16 cellular contexts compared by ENCODE assay signal in the genomic region with DNA sequence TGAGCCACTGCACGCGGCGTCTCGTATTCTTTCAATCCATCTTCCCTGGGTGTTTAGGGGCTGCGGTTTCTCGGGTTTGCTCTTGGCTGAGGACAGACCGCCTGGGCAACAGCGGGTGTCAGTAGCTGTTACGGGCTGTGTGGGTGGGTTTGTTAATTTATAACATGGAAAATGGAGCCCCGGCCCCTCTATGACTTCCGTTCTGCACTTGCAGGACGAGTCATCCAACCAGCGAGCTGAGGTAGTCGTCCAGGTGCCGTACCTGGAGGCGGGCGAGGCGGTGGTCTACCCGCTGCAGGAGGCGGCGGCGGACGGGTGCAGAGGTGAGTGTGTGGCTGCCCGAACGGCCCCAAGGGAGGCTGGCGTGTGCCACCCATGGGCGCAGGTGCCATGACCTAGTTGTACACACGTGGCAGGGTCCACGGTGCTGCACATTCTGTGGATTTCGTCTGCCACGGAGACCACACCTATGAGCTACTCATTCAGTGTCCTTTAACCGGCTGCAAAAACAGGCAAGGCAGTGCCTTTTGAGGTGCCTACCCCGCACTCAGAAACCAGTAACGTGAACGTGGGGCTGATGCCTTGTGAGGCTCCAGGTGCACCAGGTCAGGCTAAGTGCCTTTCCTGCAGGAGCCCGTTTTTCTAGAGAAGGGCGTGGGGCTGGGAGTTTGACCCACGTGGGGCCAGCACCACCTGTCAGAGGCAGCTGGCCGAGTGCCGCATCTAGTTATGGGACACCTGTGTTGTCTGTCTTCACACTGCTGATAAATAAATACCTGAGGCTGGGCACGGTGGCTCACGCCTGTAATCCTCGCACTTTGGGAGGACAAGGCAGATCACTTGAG. TPM values are rescaled to one million over a fixed set of nuclear protein-coding genes. Genes with fewer than 3 reads are reported as not detected.
DNase-seq lines count a peak whose midpoint lies in the region; ATAC-seq and TF ChIP-seq lines count a peak whose summit lies in the region.
"Had no signal": no experiment of that assay in that cellular context is flagged by ENCODE, and none has a peak within 500 bp of the region (broad histone marks: within the 10 kb centered on the region; RNA-seq: fewer than 3 reads in every experiment).

No MANE protein-coding gene starts in this region.

- H3K4me3 ChIP-seq in GM06990 (replicated peaks; ENCODE audit: low read depth, low read length) (no peak overlapping the region), tibial nerve (no peak overlapping the region)
- H3K4me3 ChIP-seq: adrenal gland, SJCRH30, spleen had no signal

- peaks cover 0 to 54% (median 17%) of the 10 kb centered on the region in 4 donors for H3K4me1 ChIP-seq in tibial nerve

- H3K27ac ChIP-seq in substantia nigra (ENCODE audit: low read depth, low read length, poor library complexity, severe bottlenecking) (no peak overlapping the region), tibial nerve (no peak overlapping the region)
- H3K27ac ChIP-seq: adrenal gland, SJCRH30 had no signal

- H3K27me3 Mint-ChIP-seq in activated T-cell treated with anti-CD3 and anti-CD28 coated beads, Interleukin-2, amount 50 U/mL, for 72 hours (ENCODE audit: low read depth): no peaks in the 10 kb centered on the region
- no peaks in the 10 kb centered on the region for H3K27me3 Mint-ChIP-seq in naive thymus-derived CD8-positive, alpha-beta T cell

- H3K4me3 Mint-ChIP-seq in activated T-cell treated with anti-CD3 and anti-CD28 coated beads, Interleukin-2, amount 50 U/mL, for 72 hours: no peak overlapping the region
- H3K4me3 Mint-ChIP-seq in naive thymus-derived CD8-positive, alpha-beta T cell: peak overlapping the region in 8 of 10 donors; percentile 18 to 81 (median 38)
- H3K4me3 Mint-ChIP-seq: nephron progenitor cell had no signal

- WGBS in tibial nerve, 2 donors: 81 to 82% methylated on average over 37 to 38 of the region's 43 CpGs

- peak overlapping the region; percentile 88 for H3K27ac Mint-ChIP-seq in activated T-cell treated with anti-CD3 and anti-CD28 coated beads, Interleukin-2, amount 50 U/mL, for 72 hours
- H3K27ac Mint-ChIP-seq in naive thymus-derived CD8-positive, alpha-beta T cell: peak overlapping the region in 9 of 10 donors; percentile 67 to 93 (median 89)

- TF ChIP-seq EP300 in tibial nerve (IDR thresholded peaks at IDR 0.05): no peak

- no peak for TF ChIP-seq POLR2A in tibial nerve (IDR thresholded peaks at IDR 0.05)

- POLR2A ChIA-PET in naive thymus-derived CD8-positive, alpha-beta T cell (lab: Charles Lee): interaction anchor here (0.5 to 31.7 kb wide), 10 partner anchors 2 to 221 kb away, joined by 4 to 2279 read pairs (median 397); a partner anchor contains a TSS

- H3K27me3 ChIP-seq in GM06990 (replicated peaks; ENCODE audit: control insufficient read depth, insufficient read depth, low read length) (no peaks in the 10 kb centered on the region), tibial nerve (peaks cover 0 to 5% of the 10 kb centered on the region in 2 donors)
- H3K27me3 ChIP-seq: adrenal gland, SJCRH30, spleen had no signal

- H3K9me3 Mint-ChIP-seq in activated T-cell treated with anti-CD3 and anti-CD28 coated beads, Interleukin-2, amount 50 U/mL, for 72 hours: no peaks in the 10 kb centered on the region
- H3K9me3 Mint-ChIP-seq in naive thymus-derived CD8-positive, alpha-beta T cell: no peaks in the 10 kb centered on the region
- H3K9me3 Mint-ChIP-seq: nephron progenitor cell had no signal

- no peak for TF ChIP-seq CTCF in GM06990 (IDR thresholded peaks at IDR 0.05; ENCODE audit: insufficient read depth, low read length, poor library complexity, severe bottlenecking)
- TF ChIP-seq CTCF in tibial nerve (IDR thresholded peaks at IDR 0.05): no peak

- H3K4me1 Mint-ChIP-seq in activated T-cell treated with anti-CD3 and anti-CD28 coated beads, Interleukin-2, amount 50 U/mL, for 72 hours (ENCODE audit: low read depth): peaks cover 35% of the 10 kb centered on the region
- H3K4me1 Mint-ChIP-seq in naive thymus-derived CD8-positive, alpha-beta T cell: peaks cover 21 to 82% (median 61%) of the 10 kb centered on the region in 4 donors
- H3K4me1 Mint-ChIP-seq: nephron progenitor cell had no signal

- peak; percentile 18 for DNase-seq in activated CD8-positive, alpha-beta memory T cell treated with anti-CD3 and anti-CD28 coated beads, Interleukin-2, amount 50 U/mL, for 4 hours
- no peak for DNase-seq in activated CD8-positive, alpha-beta memory T cell treated with anti-CD3 and anti-CD28 coated beads, Interleukin-2, amount 50 U/mL, for 48 hours
- DNase-seq in GM06990 (ENCODE audit: extremely low read depth, insufficient read length) (peak; percentile 18), substantia nigra (lab: John Stamatoyannopoulos, UW) (no peak), tibial nerve (ENCODE audit: low spot score in 2 of 2) (no peak)
- no peak for DNase-seq in activated T-cell treated with anti-CD3 and anti-CD28 coated beads, Interleukin-2, amount 50 U/mL, for 72 hours
- peak in 4 of 10 donors; percentile 17 to 66 (median 23) for DNase-seq in naive thymus-derived CD8-positive, alpha-beta T cell
- DNase-seq: adrenal gland, cortex of kidney, foreskin fibroblast, MM.1S, NCI-H526 treated with DMSO at 0.1 percent for 48 hours, nephron progenitor cell, SJCRH30 had no signal

- H3K36me3 ChIP-seq in GM06990 (ENCODE audit: control insufficient read depth, insufficient read depth, low read length) (peaks cover 66% of the 10 kb centered on the region), tibial nerve (peaks cover 0 to 48% (median 0%) of the 10 kb centered on the region in 3 donors)

- ATAC-seq in activated T-cell treated with anti-CD3 and anti-CD28 coated beads, Interleukin-2, amount 50 U/mL, for 72 hours (replicated peaks in 1 of 2): no peak
- no peak for ATAC-seq in naive thymus-derived CD8-positive, alpha-beta T cell
- no peak for ATAC-seq in GM21390 (IDR thresholded peaks at IDR 0.05; ENCODE audit: unreplicated experiment)

- H3K36me3 Mint-ChIP-seq in activated T-cell treated with anti-CD3 and anti-CD28 coated beads, Interleukin-2, amount 50 U/mL, for 72 hours (ENCODE audit: insufficient read depth in 2 of 2): peaks cover 10 to 22% of the 10 kb centered on the region in 2 donors
- H3K36me3 Mint-ChIP-seq in naive thymus-derived CD8-positive, alpha-beta T cell: peaks cover 0 to 71% (median 11%) of the 10 kb centered on the region in 3 donors

- H3K9me3 ChIP-seq in tibial nerve: no peaks in the 10 kb centered on the region
- H3K9me3 ChIP-seq: adrenal gland, SJCRH30, spleen had no signal

RNA-seq across cellular contexts. Expression of a gene that starts 10.9 kb away (rescaled TPM):
- 100 to 1,000 TPM; 176 to 179 TPM for total RNA-seq in activated T-cell treated with anti-CD3 and anti-CD28 coated beads, Interleukin-2, amount 50 U/mL, for 72 hours
- total RNA-seq in naive thymus-derived CD8-positive, alpha-beta T cell: 10 to 100 TPM; 88.0 to 95.3 TPM
- 100 to 1,000 TPM; 159 to 233 (median 187) TPM for polyA plus RNA-seq in naive thymus-derived CD8-positive, alpha-beta T cell
- total RNA-seq in tibial nerve: 100 to 1,000 TPM in 3 of 4 donors, 10 to 100 TPM in 1; 81.6 to 136 (median 121) TPM

RNA-seq across cellular contexts. Expression of a gene that starts 17.3 kb away (rescaled TPM):
- total RNA-seq in activated T-cell treated with anti-CD3 and anti-CD28 coated beads, Interleukin-2, amount 50 U/mL, for 72 hours: 100 to 1,000 TPM; 235 to 236 TPM
- total RNA-seq in naive thymus-derived CD8-positive, alpha-beta T cell: 1,000 to 10,000 TPM; 1,025 to 1,060 TPM
- 100 to 1,000 TPM; 261 to 681 (median 358) TPM for polyA plus RNA-seq in naive thymus-derived CD8-positive, alpha-beta T cell
- 10 to 100 TPM; 28.4 to 66.9 (median 38.6) TPM for total RNA-seq in tibial nerve

RNA-seq across cellular contexts. Expression of a gene that starts 19.5 kb away (rescaled TPM):
- 100 to 1,000 TPM; 251 to 308 TPM for total RNA-seq in activated T-cell treated with anti-CD3 and anti-CD28 coated beads, Interleukin-2, amount 50 U/mL, for 72 hours
- total RNA-seq in naive thymus-derived CD8-positive, alpha-beta T cell: 100 to 1,000 TPM; 207 to 225 TPM
- polyA plus RNA-seq in naive thymus-derived CD8-positive, alpha-beta T cell: 100 to 1,000 TPM; 370 to 465 (median 405) TPM
- total RNA-seq in tibial nerve: 100 to 1,000 TPM; 337 to 518 (median 493) TPM

RNA-seq across cellular contexts. Expression of a gene that starts 44.3 kb away (rescaled TPM):
- total RNA-seq in activated T-cell treated with anti-CD3 and anti-CD28 coated beads, Interleukin-2, amount 50 U/mL, for 72 hours: 10 to 100 TPM; 34.3 to 37.1 TPM
- 100 to 1,000 TPM; 221 to 232 TPM for total RNA-seq in naive thymus-derived CD8-positive, alpha-beta T cell
- 10 to 100 TPM in 1 of 3 donors, 1 to 10 TPM in 2; 4.2 to 14.4 (median 8.7) TPM for polyA plus RNA-seq in naive thymus-derived CD8-positive, alpha-beta T cell
- total RNA-seq in tibial nerve: 10 to 100 TPM in 3 of 4 donors, 1 to 10 TPM in 1; 9.6 to 25.8 (median 13.7) TPM

RNA-seq across cellular contexts. Expression of a gene that starts 57.8 kb away (rescaled TPM):
- 100 to 1,000 TPM in 1 of 2 donors, 10 to 100 TPM in 1; 98.9 to 124 TPM for total RNA-seq in activated T-cell treated with anti-CD3 and anti-CD28 coated beads, Interleukin-2, amount 50 U/mL, for 72 hours
- 100 to 1,000 TPM; 211 to 216 TPM for total RNA-seq in naive thymus-derived CD8-positive, alpha-beta T cell
- polyA plus RNA-seq in naive thymus-derived CD8-positive, alpha-beta T cell: 100 to 1,000 TPM; 498 to 693 (median 515) TPM
- total RNA-seq in tibial nerve: 100 to 1,000 TPM in 1 of 4 donors, 10 to 100 TPM in 3; 69.9 to 122 (median 79.4) TPM

Comparison
In these comparisons a context has a peak if more than half of its experiments do, and no peak if none do; other contexts are left out.
1. DNase-seq: peak in activated CD8-positive, alpha-beta memory T cell treated with anti-CD3 and anti-CD28 coated beads, Interleukin-2, amount 50 U/mL, for 4 hours (single experiment) and GM06990 (single experiment); none in activated CD8-positive, alpha-beta memory T cell treated with anti-CD3 and anti-CD28 coated beads, Interleukin-2, amount 50 U/mL, for 48 hours (single experiment), activated T-cell treated with anti-CD3 and anti-CD28 coated beads, Interleukin-2, amount 50 U/mL, for 72 hours (0 of 2), substantia nigra (0 of 49) and tibial nerve (0 of 2).
2. H3K4me3 Mint-ChIP-seq: peak in naive thymus-derived CD8-positive, alpha-beta T cell (8 of 10); none in activated T-cell treated with anti-CD3 and anti-CD28 coated beads, Interleukin-2, amount 50 U/mL, for 72 hours (0 of 2).
3. RNA of a gene that starts 17.3 kb away (total RNA-seq): 1,025 to 1,060 TPM in naive thymus-derived CD8-positive, alpha-beta T cell; 235 to 236 TPM in activated T-cell treated with anti-CD3 and anti-CD28 coated beads, Interleukin-2, amount 50 U/mL, for 72 hours and 28.4 to 66.9 TPM in tibial nerve; every median in the first group is over 4 times any median in the second.